Comparison of ENCODE assay signal across 8 cellular contexts in genomic region chr15:68821190-68821897, GRCh38. TPM values are rescaled to one million over a fixed set of nuclear protein-coding genes. Genes with fewer than 3 reads are reported as not detected.
DNase-seq lines count a peak whose midpoint lies in the region; ATAC-seq lines count a peak whose summit lies in the region.

No MANE protein-coding gene starts in this region.

- no peak overlapping the region for H4K8ac ChIP-seq in neuronal stem cell (ENCODE audit: low read depth, low read length)

- peak overlapping the region; percentile 81 for H2AK5ac ChIP-seq in neuronal stem cell (ENCODE audit: low read depth, low read length)

- peak overlapping the region; percentile 69 for H3K4me2 ChIP-seq in neuronal stem cell (ENCODE audit: insufficient read depth, low read length, poor library complexity, severe bottlenecking)

- no peak for ATAC-seq in activated CD4-positive, alpha-beta T cell treated with anti-CD3 and anti-CD28 coated beads for 36 hours
- ATAC-seq in HG03025 (IDR thresholded peaks at IDR 0.05; ENCODE audit: low FRiP score, unreplicated experiment) (peak; percentile 7), HG03159 (IDR thresholded peaks at IDR 0.05; ENCODE audit: unreplicated experiment) (no peak)

- peak overlapping the region; percentile 71 for H3K14ac ChIP-seq in neuronal stem cell (ENCODE audit: low read length)

- peaks cover 19% of the 10 kb centered on the region for H3K36me3 Mint-ChIP-seq in activated CD4-positive, alpha-beta T cell treated with anti-CD3 and anti-CD28 coated beads for 36 hours (ENCODE audit: low read depth)
- H3K36me3 Mint-ChIP-seq in T-helper 1 cell treated with Interleukin-12 subunit alpha and Interleukin-12 subunit beta and Interleukin-4 antibody, amounts not matched to agents 30 μg/mL and 1 μg/mL, for 36 hours (ENCODE audit: low read depth) = peaks cover 15% of the 10 kb centered on the region

- H2BK5ac ChIP-seq in neuronal stem cell (ENCODE audit: low read length) = peak overlapping the region; percentile 99

- peak overlapping the region; percentile 85 for H3K9ac ChIP-seq in neuronal stem cell (ENCODE audit: low read depth, low read length, poor library complexity)

- H3K79me1 ChIP-seq in neuronal stem cell (ENCODE audit: low read depth, low read length) = peaks cover 3% of the 10 kb centered on the region

- peak overlapping the region; percentile 95 for H3K18ac ChIP-seq in neuronal stem cell (ENCODE audit: low read length)

- peaks cover 18% of the 10 kb centered on the region for H3K4me1 Mint-ChIP-seq in activated CD4-positive, alpha-beta T cell treated with anti-CD3 and anti-CD28 coated beads for 36 hours
- H3K4me1 Mint-ChIP-seq in T-helper 1 cell treated with Interleukin-12 subunit alpha and Interleukin-12 subunit beta and Interleukin-4 antibody, amounts not matched to agents 30 μg/mL and 1 μg/mL, for 36 hours (ENCODE audit: low read depth) = peaks cover 16% of the 10 kb centered on the region

- CTCF ChIA-PET in activated CD4-positive, alpha-beta T cell treated with anti-CD3 and anti-CD28 coated beads for 36 hours (lab: Charles Lee) = no interaction called here

- no peak overlapping the region for H2BK12ac ChIP-seq in neuronal stem cell (ENCODE audit: low read length)

- POLR2A ChIA-PET in activated CD4-positive, alpha-beta T cell treated with anti-CD3 and anti-CD28 coated beads for 36 hours (lab: Charles Lee) = interaction anchor here (0.6 to 1.0 kb wide), 2 partner anchors 37 to 635 kb away, joined by 3 to 4 read pairs; no protein-coding TSS in a partner anchor

- no peak overlapping the region for H2BK120ac ChIP-seq in neuronal stem cell (ENCODE audit: low read depth, low read length)

- H3K27ac Mint-ChIP-seq in activated CD4-positive, alpha-beta T cell treated with anti-CD3 and anti-CD28 coated beads for 36 hours = peak overlapping the region; percentile 68
- peak overlapping the region; percentile 71 for H3K27ac Mint-ChIP-seq in T-helper 1 cell treated with Interleukin-12 subunit alpha and Interleukin-12 subunit beta and Interleukin-4 antibody, amounts not matched to agents 30 μg/mL and 1 μg/mL, for 36 hours

- H3K27me3 Mint-ChIP-seq in activated CD4-positive, alpha-beta T cell treated with anti-CD3 and anti-CD28 coated beads for 36 hours = no peaks in the 10 kb centered on the region
- no peaks in the 10 kb centered on the region for H3K27me3 Mint-ChIP-seq in T-helper 1 cell treated with Interleukin-12 subunit alpha and Interleukin-12 subunit beta and Interleukin-4 antibody, amounts not matched to agents 30 μg/mL and 1 μg/mL, for 36 hours (ENCODE audit: low read depth)

- no peaks in the 10 kb centered on the region for H3K36me3 ChIP-seq in esophagus (ENCODE audit: control insufficient read depth in 2 of 2, insufficient read depth in 2 of 2, low read length in 1 of 2)
- peaks cover 0 to 5% of the 10 kb centered on the region in 2 donors for H3K36me3 ChIP-seq in neuronal stem cell (replicated peaks in 1 of 2; ENCODE audit: control insufficient read depth in 2 of 2, insufficient read depth in 2 of 2, low read length in 2 of 2)

- peak; percentile 50 for DNase-seq in activated CD4-positive, alpha-beta T cell treated with anti-CD3 and anti-CD28 coated beads for 36 hours
- no peak for DNase-seq in activated CD4-positive, alpha-beta T cell treated with anti-CD3 and anti-CD28 coated beads for 1 hour
- peak; percentile 20 for DNase-seq in neuronal stem cell (ENCODE audit: low spot score)
- no peak for DNase-seq in DMS53 treated with DMSO at 0.1 percent for 48 hours (lab: John Stamatoyannopoulos, UW; ENCODE audit: unreplicated experiment)

- H2BK15ac ChIP-seq in neuronal stem cell (ENCODE audit: low read length) = peak overlapping the region; percentile 4

- peak overlapping the region; percentile 99 for H3K4me3 Mint-ChIP-seq in activated CD4-positive, alpha-beta T cell treated with anti-CD3 and anti-CD28 coated beads for 36 hours
- peak overlapping the region; percentile 99 for H3K4me3 Mint-ChIP-seq in T-helper 1 cell treated with Interleukin-12 subunit alpha and Interleukin-12 subunit beta and Interleukin-4 antibody, amounts not matched to agents 30 μg/mL and 1 μg/mL, for 36 hours

- H2AFZ ChIP-seq in neuronal stem cell (ENCODE audit: low read length) = peak overlapping the region; percentile 89

- 1% methylated on average over 26 to 63 of the region's 63 CpGs for WGBS in esophagus, 2 donors
- WGBS in neuronal stem cell (ENCODE audit: extremely low coverage in 2 of 2, insufficient read length in 2 of 2, insufficient replicate concordance in 1 of 2), 2 donors = no CpG with 5 or more reads among the region's 63 CpGs

- H3K4me1 ChIP-seq in esophagus (ENCODE audit: control insufficient read depth in 2 of 2, insufficient read depth in 2 of 2, low read length in 1 of 2) (no peaks in the 10 kb centered on the region), neuronal stem cell (ENCODE audit: control insufficient read depth in 2 of 2, insufficient read depth in 1 of 2, low read depth in 1 of 2, low read length in 2 of 2) (peaks cover 3 to 6% of the 10 kb centered on the region in 2 donors)

- no peak overlapping the region for H4K91ac ChIP-seq in neuronal stem cell (ENCODE audit: low read depth, low read length, poor library complexity)

- peak overlapping the region; percentile 95 for H3K23ac ChIP-seq in neuronal stem cell (ENCODE audit: low read depth, low read length, poor library complexity)

- H3K9me3 Mint-ChIP-seq in activated CD4-positive, alpha-beta T cell treated with anti-CD3 and anti-CD28 coated beads for 36 hours (ENCODE audit: low read depth) = no peaks in the 10 kb centered on the region
- H3K9me3 Mint-ChIP-seq in T-helper 1 cell treated with Interleukin-12 subunit alpha and Interleukin-12 subunit beta and Interleukin-4 antibody, amounts not matched to agents 30 μg/mL and 1 μg/mL, for 36 hours = no peaks in the 10 kb centered on the region

- peak overlapping the region; percentile 62 to 92 for H3K4me3 ChIP-seq in esophagus (ENCODE audit: low read depth in 1 of 2, low read length in 2 of 2)
- H3K4me3 ChIP-seq in neuronal stem cell (ENCODE audit: low read length in 2 of 2) = peak overlapping the region; percentile 86 to 92

- no peak overlapping the region for H3K4ac ChIP-seq in neuronal stem cell (ENCODE audit: low read length)

- H3K27ac ChIP-seq in esophagus (ENCODE audit: low read depth in 2 of 2, low read length in 1 of 2) = peak overlapping the region; percentile 91 to 94
- H3K27ac ChIP-seq in neuronal stem cell (replicated peaks; ENCODE audit: low read length) = peak overlapping the region; percentile 91

- no peaks in the 10 kb centered on the region for H3K27me3 ChIP-seq in esophagus (ENCODE audit: control insufficient read depth in 1 of 2, insufficient read depth in 2 of 2, low read length in 2 of 2)
- no peaks in the 10 kb centered on the region for H3K27me3 ChIP-seq in neuronal stem cell (ENCODE audit: control insufficient read depth in 3 of 3, insufficient read depth in 3 of 3, low read depth in 1 of 3, low read length in 3 of 3)

- H3K9me3 ChIP-seq in esophagus (ENCODE audit: control insufficient read depth in 2 of 2, insufficient read depth in 1 of 2, low read depth in 1 of 2, low read length in 1 of 2) (no peaks in the 10 kb centered on the region), neuronal stem cell (replicated peaks in 1 of 2; ENCODE audit: control insufficient read depth in 2 of 2, insufficient read depth in 1 of 2, low read depth in 1 of 2, low read length in 2 of 2) (no peaks in the 10 kb centered on the region)

- intact Hi-C loops in activated CD4-positive, alpha-beta T cell treated with anti-CD3 and anti-CD28 coated beads for 36 hours (cut with DNase I, micrococcal nuclease) = loop anchor here in 1 of 2 experiments (10.0 kb wide), 1 partner anchor 547 kb away; the partner anchor contains the start of gene FEM1B

RNA-seq across cellular contexts. Expression of gene ANP32A, which starts 0.6 kb away (rescaled TPM):
- 100 to 1,000 TPM; 252 to 439 TPM for total RNA-seq in activated CD4-positive, alpha-beta T cell treated with anti-CD3 and anti-CD28 coated beads for 36 hours
- polyA plus RNA-seq in esophagus = 10 to 100 TPM; 45.5 to 51.7 TPM
- polyA plus RNA-seq in neuronal stem cell (2013, experiment 1 of 2) = 488 TPM
- polyA plus RNA-seq in neuronal stem cell (2013, experiment 2 of 2) = 480 TPM

Comparison
In these comparisons a context has a peak if more than half of its experiments do, and no peak if none do; other contexts are left out.
1. DNase-seq: peak in activated CD4-positive, alpha-beta T cell treated with anti-CD3 and anti-CD28 coated beads for 36 hours (single experiment) and neuronal stem cell (single experiment); none in activated CD4-positive, alpha-beta T cell treated with anti-CD3 and anti-CD28 coated beads for 1 hour (single experiment) and DMS53 treated with DMSO at 0.1 percent for 48 hours (single experiment).